9 cellular contexts compared by ENCODE assay signal in genomic region chr3:62445267-62445666, GRCh38.
DNase-seq lines count a peak whose midpoint lies in the region; ATAC-seq, FAIRE-seq and TF ChIP-seq lines count a peak whose summit lies in the region.
"Had no signal": no experiment of that assay in that cellular context is flagged by ENCODE, and none has a peak within 500 bp of the region (broad histone marks: within the 10 kb centered on the region; RNA-seq: fewer than 3 reads in every experiment).

No MANE protein-coding gene starts in this region.

- ATAC-seq in HepG2 (no peak), GM18498 (IDR thresholded peaks at IDR 0.05; ENCODE audit: unreplicated experiment) (no peak)

- H3K4me3 ChIP-seq in Loucy (ENCODE audit: low read length, poor library complexity, severe bottlenecking) = peak overlapping the region; percentile 71
- H3K4me3 ChIP-seq in HepG2 (replicated peaks in 1 of 3; ENCODE audit: insufficient read depth in 1 of 3, low read depth in 2 of 3, low read length in 3 of 3) = peak overlapping the region; percentile 33 to 46 (median 38); a peak in 5 of 6 replicates
- H3K4me3 ChIP-seq in esophagus muscularis mucosa = peak overlapping the region in 2 of 4 donors; percentile 15 to 29

- no peaks in the 10 kb centered on the region for H3K9me3 ChIP-seq in Loucy (ENCODE audit: insufficient read depth, low read depth, low read length)
- no peaks in the 10 kb centered on the region for H3K9me3 ChIP-seq in HepG2 (ENCODE audit: low read length)
- no peaks in the 10 kb centered on the region for H3K9me3 ChIP-seq in esophagus muscularis mucosa

- no peak for TF ChIP-seq RAD21 in HepG2 (CRISPR knock-in tag; IDR thresholded peaks at IDR 0.05)

- no peak overlapping the region for H3K27ac ChIP-seq in HepG2 (ENCODE audit: extremely low read length, insufficient read depth, low read length)
- no peak overlapping the region for H3K27ac ChIP-seq in esophagus muscularis mucosa (replicated peaks in 1 of 4)

- H3K27me3 ChIP-seq in Loucy (ENCODE audit: insufficient read depth, low read length, poor library complexity, severe bottlenecking) (peaks cover under 1% of the 10 kb centered on the region), HepG2 (ENCODE audit: control insufficient read depth in 1 of 2, insufficient read depth in 2 of 2, low read length in 2 of 2) (peaks cover 0 to 10% of the 10 kb centered on the region in 2 experiments; a peak in 1 of 5 replicates), esophagus muscularis mucosa (peaks cover 0 to 8% (median 0%) of the 10 kb centered on the region in 4 donors)

- no peaks in the 10 kb centered on the region for H3F3A ChIP-seq in Loucy (ENCODE audit: low read depth)

- intact Hi-C loops in HepG2 (cut with micrococcal nuclease; ENCODE audit: unreplicated experiment) = no loop called here
- intact Hi-C loops in esophagus muscularis mucosa (cut with DNase I) = no loop called here

- H3K36me3 ChIP-seq in Loucy (ENCODE audit: insufficient read depth, low read length) (no peaks in the 10 kb centered on the region), HepG2 (replicated peaks in 1 of 2; ENCODE audit: control insufficient read depth in 1 of 2, insufficient read depth in 2 of 2, low read length in 2 of 2) (no peaks in the 10 kb centered on the region), esophagus muscularis mucosa (no peaks in the 10 kb centered on the region)

- TF ChIP-seq EP300 in HepG2 (IDR thresholded peaks at IDR 0.05; ENCODE audit: low read depth in 2 of 2, low read length in 2 of 2) = no peak
- no peak for TF ChIP-seq EP300 in HepG2 (CRISPR knock-in tag; IDR thresholded peaks at IDR 0.05; ENCODE audit: borderline replicate concordance)
- TF ChIP-seq EP300 in esophagus muscularis mucosa (IDR thresholded peaks at IDR 0.05) = no peak

- peak overlapping the region; percentile 68 for H3K4me2 ChIP-seq in Loucy (ENCODE audit: low read depth, low read length, poor library complexity, severe bottlenecking)
- H3K4me2 ChIP-seq in HepG2 (ENCODE audit: low read depth, low read length) = peak overlapping the region; percentile 59

- H3K4me1 ChIP-seq in Loucy (ENCODE audit: insufficient read depth, low read length, poor library complexity, severe bottlenecking) (peaks cover 20% of the 10 kb centered on the region), HepG2 (ENCODE audit: insufficient read depth, low read length) (no peaks in the 10 kb centered on the region), esophagus muscularis mucosa (no peaks in the 10 kb centered on the region)

- CTCF ChIA-PET in HepG2 (lab: Yijun Ruan, JAX; ENCODE audit: low intra/inter-chr PET ratio, low total read pairs) = no interaction called here

- H3K79me2 ChIP-seq in Loucy (ENCODE audit: insufficient read depth, low read length) (no peaks in the 10 kb centered on the region), HepG2 (ENCODE audit: insufficient read depth, low read length) (no peaks in the 10 kb centered on the region)

- H3K9ac ChIP-seq in Loucy (ENCODE audit: low read depth, low read length, poor library complexity, severe bottlenecking) (peak overlapping the region; percentile 58), HepG2 (ENCODE audit: insufficient read depth, low read depth, low read length) (no peak overlapping the region)

- POLR2A ChIA-PET in HepG2 (lab: Yijun Ruan, JAX) = no interaction called here

- no peaks in the 10 kb centered on the region for H3K9me2 ChIP-seq in Loucy (replicated peaks; ENCODE audit: low read depth, low read length)

- in situ Hi-C loops in HepG2 (cut with HindIII; ENCODE audit: extremely low pct_ligation_motif_present, low pct_unique_long_range_greater_than_20kb) = no loop called here

- FAIRE-seq in HepG2 (lab: Jason Lieb, UNC) = no peak

- DNase-seq in DMS 273 (lab: John Stamatoyannopoulos, UW; ENCODE audit: unreplicated experiment) (peak; percentile 26), amniotic epithelial cell (ENCODE audit: low read depth) (peak; percentile 39), HepG2 (ENCODE audit: low spot score) (peak; percentile 2), iPS-NIHi11 (ENCODE audit: low spot score) (no peak), esophagus muscularis mucosa (ENCODE audit: extremely low spot score) (no peak)
- no peak for DNase-seq in effector CD4-positive, alpha-beta T cell
- DNase-seq: stimulated activated CD4-positive, alpha-beta T cell treated with anti-CD3 and anti-CD28 coated beads, Interleukin-15, amount 100 ng/mL, for 24 hours had no signal

- H4K20me1 ChIP-seq in Loucy (ENCODE audit: insufficient read depth, low read length, poor library complexity, severe bottlenecking) (no peaks in the 10 kb centered on the region), HepG2 (ENCODE audit: insufficient read depth, low read length) (no peaks in the 10 kb centered on the region)

- TF ChIP-seq POLR2A in HepG2 (IDR thresholded peaks at IDR 0.05; ENCODE audit: insufficient read depth in 1 of 2, low read depth in 2 of 2, low read length in 2 of 2) (no peak), esophagus muscularis mucosa (IDR thresholded peaks at IDR 0.05; ENCODE audit: low read depth) (no peak)

- BruUV-seq in HepG2 (replicated peaks; lab: Mats Ljungman, UMichigan) = no TSS peak

- 3% methylated on average over 1 of the region's 1 CpG for WGBS in HepG2 (ENCODE audit: low lambda C conversion rate)
- 17% methylated on average over 1 of the region's 1 CpG for WGBS in esophagus muscularis mucosa

- TF ChIP-seq CTCF in Loucy (conservative IDR thresholded peaks at IDR 0.05; ENCODE audit: low read length) (no peak), HepG2 (CRISPR knock-in tag; IDR thresholded peaks at IDR 0.05) (no peak), esophagus muscularis mucosa (IDR thresholded peaks at IDR 0.05) (no peak)

- H2AFZ ChIP-seq in Loucy (ENCODE audit: low read length) (peak overlapping the region; percentile 94), HepG2 (ENCODE audit: low read length) (peak overlapping the region; percentile 79)

TF ChIP-seq in HepG2, 621 proteins besides CTCF, POLR2A, EP300 and RAD21:
- TF ChIP-seq IRF1 (CRISPR knock-in tag; IDR thresholded peaks at IDR 0.05; ENCODE audit: low read depth) (peak; percentile 80; the same call in 1 of the 2 replicates), IRF2 (CRISPR knock-in tag; IDR thresholded peaks at IDR 0.05) (peak; percentile 98), ATF4 (CRISPR knock-in tag; IDR thresholded peaks at IDR 0.05) (peak in 1 of 2 experiments; percentile 53; a peak in 1 of 4 replicates), SRY (CRISPR knock-in tag; IDR thresholded peaks at IDR 0.05) (no peak), CREM (IDR thresholded peaks at IDR 0.05) (no peak), CREM (CRISPR knock-in tag; IDR thresholded peaks at IDR 0.05) (no peak), TBL1XR1 (IDR thresholded peaks at IDR 0.05; ENCODE audit: borderline replicate concordance, low read length, partially characterized antibody) (no peak), ZNF510 (CRISPR knock-in tag; IDR thresholded peaks at IDR 0.05; ENCODE audit: low read depth) (no peak), FOXO4 (CRISPR knock-in tag; conservative IDR thresholded peaks at IDR 0.05) (no peak)
TF ChIP-seq in HepG2: peak in this region for 3.

Comparison
In these comparisons a context has a peak if more than half of its experiments do, and no peak if none do; other contexts are left out.
1. DNase-seq: peak in DMS 273 (single experiment), amniotic epithelial cell (single experiment) and HepG2 (single experiment); none in effector CD4-positive, alpha-beta T cell (single experiment), iPS-NIHi11 (single experiment) and esophagus muscularis mucosa (single experiment).